26 cellular contexts compared by ENCODE assay signal in the genomic region with DNA sequence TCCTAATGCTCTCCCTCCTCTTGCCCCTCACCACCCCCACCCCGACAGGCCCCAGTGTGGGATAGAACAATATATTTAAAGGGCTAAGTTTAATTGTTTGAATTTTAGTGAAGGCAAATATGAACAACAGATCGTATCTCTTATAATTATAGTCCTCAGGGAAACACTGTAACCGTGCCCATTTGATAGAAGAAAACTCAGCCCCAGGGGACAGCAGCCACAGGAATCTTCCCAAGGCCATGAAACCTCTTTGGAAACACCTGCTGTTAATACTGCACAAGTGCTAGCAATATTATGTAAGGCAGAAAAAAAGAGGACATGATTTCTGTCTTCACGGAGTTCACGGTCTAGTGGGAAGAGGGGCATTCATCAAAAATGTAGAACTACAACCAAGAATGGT.
A peak's percentile ranks its signal among the peaks of the same experiment; 100 is the strongest.
DNase-seq lines count a peak whose midpoint lies in the region; ATAC-seq and TF ChIP-seq lines count a peak whose summit lies in the region.
"Had no signal": no experiment of that assay in that cellular context is flagged by ENCODE, and none has a peak within 500 bp of the region (broad histone marks: within the 10 kb centered on the region; RNA-seq: fewer than 3 reads in every experiment).

No MANE protein-coding gene starts in this region.

- H3K36me3 ChIP-seq in trophoblast cell (ENCODE audit: control insufficient read depth in 1 of 2, insufficient read depth in 2 of 2, low read length in 2 of 2), result no peaks in the 10 kb centered on the region
- H3K36me3 ChIP-seq: gastroesophageal sphincter, left lung, thoracic aorta had no signal

- H2BK12ac ChIP-seq in trophoblast cell (ENCODE audit: low read length), result no peak overlapping the region

- no peak overlapping the region for H4K91ac ChIP-seq in trophoblast cell (ENCODE audit: low read depth, low read length)

- no peak overlapping the region for H2AFZ ChIP-seq in trophoblast cell (ENCODE audit: insufficient read depth, low read length, poor library complexity)
- H2AFZ ChIP-seq: GM23338, parathyroid adenoma had no signal

- TF ChIP-seq CTCF in LNCaP clone FGC (IDR thresholded peaks at IDR 0.05; ENCODE audit: control insufficient read depth, extremely low read depth, insufficient read depth), result no peak

- no peak overlapping the region for H3K4ac ChIP-seq in trophoblast cell (ENCODE audit: low read depth, low read length)

- no peak overlapping the region for H3K4me3 ChIP-seq in LNCaP clone FGC (ENCODE audit: low read depth, low read length)
- H3K4me3 ChIP-seq in trophoblast cell (ENCODE audit: low read depth, low read length), result no peak overlapping the region
- H3K4me3 ChIP-seq: gastroesophageal sphincter, GM23338, left lung, thoracic aorta had no signal

- WGBS in trophoblast cell (ENCODE audit: extremely low coverage, insufficient coverage, insufficient read length), result no CpG with 5 or more reads among the region's 5 CpGs

- H3K27ac ChIP-seq in trophoblast cell (ENCODE audit: low read depth, low read length), result no peak overlapping the region
- H3K27ac ChIP-seq: gastroesophageal sphincter, left lung, parathyroid adenoma, thoracic aorta had no signal

- no peaks in the 10 kb centered on the region for H3K79me1 ChIP-seq in trophoblast cell (ENCODE audit: low read length)

- H2BK120ac ChIP-seq in trophoblast cell (ENCODE audit: insufficient read depth, low read length, poor library complexity), result no peak overlapping the region

- peaks cover 2% of the 10 kb centered on the region for H3K9me3 ChIP-seq in trophoblast cell (ENCODE audit: insufficient read depth, low read depth, low read length)
- H3K9me3 ChIP-seq: gastroesophageal sphincter, left lung, thoracic aorta had no signal

- H4K12ac ChIP-seq in trophoblast cell (ENCODE audit: low read depth, low read length), result no peak overlapping the region

- H3K4me2 ChIP-seq in trophoblast cell (ENCODE audit: low read length), result no peak overlapping the region
- H3K4me2 ChIP-seq: GM23338 had no signal

- no peak for ATAC-seq in GM18867 (IDR thresholded peaks at IDR 0.05; ENCODE audit: unreplicated experiment)
- ATAC-seq in HG02678 (IDR thresholded peaks at IDR 0.05; ENCODE audit: unreplicated experiment), result no peak
- ATAC-seq: gastroesophageal sphincter; GM23338; left lung; right cardiac atrium; stimulated activated naive CD8-positive, alpha-beta T cell treated with anti-CD3 and anti-CD28 coated beads, Interleukin-15, Interleukin-2, amounts not matched to agents 100 U/mL and 50 U/mL, for 24 hours had no signal

- H3K4me1 ChIP-seq in trophoblast cell (ENCODE audit: control insufficient read depth in 1 of 2, insufficient read depth in 2 of 2, low read length in 2 of 2), result no peaks in the 10 kb centered on the region
- H3K4me1 ChIP-seq: gastroesophageal sphincter, left lung, parathyroid adenoma had no signal

- no peak overlapping the region for H3K14ac ChIP-seq in trophoblast cell (ENCODE audit: low read length)

- H3K27me3 ChIP-seq in trophoblast cell (ENCODE audit: insufficient read depth, low read length), result no peaks in the 10 kb centered on the region

- no peak overlapping the region for H3K23ac ChIP-seq in trophoblast cell (ENCODE audit: low read length)

- H2BK5ac ChIP-seq in trophoblast cell (ENCODE audit: low read depth, low read length, poor library complexity), result no peak overlapping the region

- peak; percentile 92 for DNase-seq in LNCaP clone FGC (ENCODE audit: low read depth)
- peak; percentile 72 for DNase-seq in NCI-H187 treated with DMSO at 0.1 percent for 48 hours (lab: John Stamatoyannopoulos, UW)
- peak; percentile 77 for DNase-seq in NCI-H345 treated with DMSO at 0.1 percent for 48 hours (lab: John Stamatoyannopoulos, UW; ENCODE audit: unreplicated experiment)
- DNase-seq in trophoblast cell, result peak; percentile 55 to 60
- no peak for DNase-seq in NCI-H510A treated with DMSO at 0.1 percent for 48 hours (lab: John Stamatoyannopoulos, UW)
- DNase-seq: activated CD4-positive, alpha-beta memory T cell treated with anti-CD3 and anti-CD28 coated beads, Interleukin-2, amount 10 ng/mL, durations not matched to agents 7 days and 5 days; activated CD4-positive, CD25-positive, alpha-beta regulatory T cell treated with anti-CD3 and anti-CD28 coated beads, Interleukin-2, amount 50 U/mL, for 72 hours; activated naive CD8-positive, alpha-beta T cell treated with anti-CD3 and anti-CD28 coated beads, Interleukin-2, amount 10 ng/mL, durations not matched to agents 7 days and 5 days; caudate nucleus; CD4-positive, CD25-positive, alpha-beta regulatory T cell; DMS 273 treated with DMSO at 0.1 percent for 48 hours; hypothalamus; KBM-7; left lung; NCI-H446 treated with DMSO at 0.1 percent for 48 hours; right cardiac atrium; RPMI8226; stimulated activated CD4-positive, alpha-beta T cell treated with anti-CD3 and anti-CD28 coated beads, Interleukin-12 subunit alpha, Interleukin-12 subunit beta, amount 100 ng/mL, for 4 hours; stimulated activated naive CD8-positive, alpha-beta T cell treated with anti-CD3 and anti-CD28 coated beads, Interleukin-15, Interleukin-2, amounts not matched to agents 100 U/mL and 50 U/mL, for 24 hours; T-helper 1 cell had no signal

- H3K9ac ChIP-seq in trophoblast cell (ENCODE audit: low read length), result no peak overlapping the region
- H3K9ac ChIP-seq: parathyroid adenoma had no signal

- no peak overlapping the region for H4K8ac ChIP-seq in trophoblast cell (ENCODE audit: low read depth, low read length)

- H2AK5ac ChIP-seq in trophoblast cell (ENCODE audit: low read length), result no peak overlapping the region

- no peaks in the 10 kb centered on the region for H3K79me2 ChIP-seq in trophoblast cell (ENCODE audit: control insufficient read depth, insufficient read depth, low read length, poor library complexity)
- H3K79me2 ChIP-seq: parathyroid adenoma had no signal

- H3K18ac ChIP-seq in trophoblast cell (ENCODE audit: low read length), result no peak overlapping the region
